Comparison of ENCODE assay signal across 15 cellular contexts in the genomic region with DNA sequence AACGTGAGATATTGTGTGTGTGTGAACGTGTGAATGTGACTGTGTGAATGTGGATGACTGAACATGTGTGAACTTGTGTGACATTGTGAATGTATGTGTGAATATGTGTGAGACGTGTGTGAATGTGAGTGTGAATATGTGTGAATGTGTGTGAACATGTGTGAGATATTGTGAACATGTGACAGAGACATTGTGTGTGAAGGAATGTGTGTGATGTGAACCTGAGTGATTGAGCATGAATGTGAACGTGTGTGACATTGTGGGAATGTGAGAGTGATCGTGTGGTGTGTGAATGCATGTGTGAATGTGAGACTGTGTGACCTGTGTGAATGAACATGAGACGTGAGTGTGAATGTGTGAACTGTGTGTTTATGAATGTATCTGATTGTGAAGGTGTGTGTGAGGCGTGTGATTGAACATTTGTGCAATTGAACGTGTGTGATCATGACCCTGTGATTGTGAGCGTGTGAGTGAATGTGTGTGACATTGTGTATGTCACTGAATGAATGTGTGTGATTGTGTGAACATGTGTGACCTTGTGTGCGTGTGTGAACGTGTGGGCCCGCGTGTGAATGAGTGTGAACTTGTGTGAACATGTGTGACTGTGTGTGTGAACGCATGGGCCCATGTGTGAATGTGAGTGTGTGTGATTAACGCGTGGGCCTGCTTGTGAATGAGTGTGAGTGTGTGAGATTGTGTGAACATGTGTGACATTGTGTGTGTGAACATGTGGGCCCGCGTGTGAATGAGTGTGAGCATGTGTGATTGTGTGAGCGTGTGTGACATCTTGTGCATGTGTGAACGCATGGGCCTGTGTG.
"Had no signal": no experiment of that assay in that cellular context is flagged by ENCODE, and none has a peak within 500 bp of the region (broad histone marks: within the 10 kb centered on the region; RNA-seq: fewer than 3 reads in every experiment).

No MANE protein-coding gene starts in this region.

- H3K27me3 ChIP-seq: breast epithelium had no signal

- DNase-seq: activated CD4-positive, alpha-beta T cell treated with anti-CD3 and anti-CD28 coated beads, Interleukin-2, amount 50 U/mL, for 4 hours; activated CD8-positive, alpha-beta memory T cell treated with anti-CD3 and anti-CD28 coated beads for 24 hours; activated CD8-positive, alpha-beta memory T cell treated with anti-CD3 and anti-CD28 coated beads, Interleukin-2, amount 50 U/mL, for 4 hours; activated naive CD4-positive, alpha-beta T cell; activated T-cell treated with anti-CD3 and anti-CD28 coated beads, Interleukin-2, amount 50 U/mL, for 24 hours; foreskin melanocyte; naive thymus-derived CD4-positive, alpha-beta T cell; retina; stimulated activated CD4-positive, alpha-beta T cell treated with anti-CD3 and anti-CD28 coated beads, Interleukin-4, amount 100 ng/mL, for 24 hours; stimulated activated naive CD8-positive, alpha-beta T cell treated with anti-CD3 and anti-CD28 coated beads, Interleukin-15, Interleukin-2, amounts not matched to agents 100 U/mL and 50 U/mL, for 24 hours; T-helper 9 cell had no signal

- H3K36me3 ChIP-seq: breast epithelium had no signal

- ATAC-seq: activated T-helper 17 cell treated with anti-CD3 and anti-CD28 coated beads, Interleukin-2, amount 50 U/mL, for 72 hours; left lobe of liver; naive thymus-derived CD4-positive, alpha-beta T cell; stimulated activated naive CD8-positive, alpha-beta T cell treated with anti-CD3 and anti-CD28 coated beads, Interleukin-15, Interleukin-2, amounts not matched to agents 100 U/mL and 50 U/mL, for 24 hours had no signal

- H3K27ac ChIP-seq: breast epithelium had no signal

- H3K4me3 ChIP-seq: breast epithelium, lung had no signal

- H3K9me3 ChIP-seq: breast epithelium had no signal
